Comparison of ENCODE assay signal across 13 cellular contexts in the genomic region with DNA sequence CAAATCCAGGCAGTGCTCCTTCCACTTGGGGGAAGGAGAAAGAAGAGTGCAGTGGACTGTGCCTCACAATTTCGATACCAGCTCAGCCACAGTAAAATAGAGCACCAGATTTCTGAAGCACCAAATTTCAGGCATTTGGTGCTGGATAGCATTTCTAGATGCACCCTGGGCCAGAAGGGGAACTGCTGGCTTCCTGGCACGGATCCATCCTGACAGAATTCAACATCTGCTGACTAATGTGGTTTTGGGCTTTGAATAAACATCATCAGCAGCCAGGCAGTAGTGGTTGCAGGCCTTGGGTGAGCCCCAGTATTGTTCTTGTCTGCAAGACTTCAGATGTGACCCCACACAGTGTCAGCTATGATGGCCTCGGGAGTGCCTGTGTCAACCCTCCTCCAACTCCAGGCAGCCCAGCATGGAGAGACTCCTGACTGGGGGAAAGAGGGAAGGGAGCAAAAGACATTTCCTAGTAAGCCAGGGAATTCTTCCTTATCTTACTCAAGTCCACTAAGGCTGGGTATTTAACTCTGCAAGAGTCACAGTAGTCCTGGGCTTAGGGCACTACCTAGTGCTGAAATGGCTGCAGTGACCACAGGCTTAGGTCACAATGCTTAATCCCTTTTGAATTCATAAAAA.
A peak's percentile ranks its signal among the peaks of the same experiment; 100 is the strongest.
DNase-seq lines count a peak whose midpoint lies in the region; FAIRE-seq and TF ChIP-seq lines count a peak whose summit lies in the region.
"Had no signal": no experiment of that assay in that cellular context is flagged by ENCODE, and none has a peak within 500 bp of the region (broad histone marks: within the 10 kb centered on the region; RNA-seq: fewer than 3 reads in every experiment).

No MANE protein-coding gene starts in this region.

- H3K79me2 ChIP-seq in MM.1S (ENCODE audit: low read length) (no peaks in the 10 kb centered on the region), astrocyte (ENCODE audit: insufficient read depth, low read length) (no peaks in the 10 kb centered on the region)

- no peaks in the 10 kb centered on the region for H3K27me3 ChIP-seq in MM.1S (replicated peaks; ENCODE audit: insufficient read depth, low read length)
- no peaks in the 10 kb centered on the region for H3K27me3 ChIP-seq in astrocyte (ENCODE audit: insufficient read depth, low read length)
- H3K27me3 ChIP-seq in liver (ENCODE audit: control insufficient read depth in 4 of 4, insufficient read depth in 4 of 4, low read length in 3 of 4), result no peaks in the 10 kb centered on the region

- peak overlapping the region; percentile 16 for H3K27ac Mint-ChIP-seq in astrocyte (ENCODE audit: unreplicated experiment)
- H3K27ac Mint-ChIP-seq: progenitor cell of endocrine pancreas had no signal

- H3K27ac ChIP-seq in MM.1S (ENCODE audit: low read length) (no peak overlapping the region), astrocyte (ENCODE audit: low read depth, low read length) (no peak overlapping the region), liver (ENCODE audit: low read depth in 1 of 2, low read length in 2 of 2) (no peak overlapping the region)

- H3K4me1 Mint-ChIP-seq in astrocyte (ENCODE audit: low read depth, unreplicated experiment), result peaks cover 10% of the 10 kb centered on the region

- H3K9me3 ChIP-seq in MM.1S (replicated peaks; ENCODE audit: insufficient read depth, low read length) (no peaks in the 10 kb centered on the region), astrocyte (ENCODE audit: insufficient read depth, low read depth, low read length) (no peaks in the 10 kb centered on the region), liver (ENCODE audit: control insufficient read depth in 4 of 4, low read length in 3 of 4) (no peaks in the 10 kb centered on the region)

- TF ChIP-seq CTCF in MM.1S (IDR thresholded peaks at IDR 0.05; ENCODE audit: low read length), result no peak
- no peak for TF ChIP-seq CTCF in astrocyte (IDR thresholded peaks at IDR 0.05; ENCODE audit: insufficient read depth, low read depth, low read length)
- no peak for TF ChIP-seq CTCF in liver (IDR thresholded peaks at IDR 0.05; ENCODE audit: low read depth, low read length, missing input control)

- H3K9me3 Mint-ChIP-seq in astrocyte (ENCODE audit: unreplicated experiment), result peaks cover 2% of the 10 kb centered on the region

- no peak overlapping the region for H3K4me3 ChIP-seq in MM.1S (ENCODE audit: low read length)
- no peak overlapping the region for H3K4me3 ChIP-seq in astrocyte (ENCODE audit: insufficient read depth, low read depth, low read length)
- no peak overlapping the region for H3K4me3 ChIP-seq in liver (ENCODE audit: low read depth in 1 of 3, low read length in 3 of 3)

- TF ChIP-seq RAD21 in liver (IDR thresholded peaks at IDR 0.05), result no peak

- no peak for TF ChIP-seq POLR2A in GM12891 (IDR thresholded peaks at IDR 0.05; ENCODE audit: low read depth, low read length)

- H4K20me1 ChIP-seq in MM.1S (ENCODE audit: insufficient read depth, low read length) (no peaks in the 10 kb centered on the region), astrocyte (ENCODE audit: insufficient read depth, low read length) (no peaks in the 10 kb centered on the region)

- H2AFZ ChIP-seq in MM.1S (ENCODE audit: low read length), result no peak overlapping the region
- H2AFZ ChIP-seq in astrocyte (ENCODE audit: low read depth, low read length), result no peak overlapping the region

- H3K9ac ChIP-seq in MM.1S (ENCODE audit: low read length) (no peak overlapping the region), astrocyte (ENCODE audit: low read length) (no peak overlapping the region), liver (ENCODE audit: low read depth in 1 of 2, low read length in 2 of 2) (no peak overlapping the region)

- 50% methylated on average over 3 of the region's 3 CpGs for WGBS in liver

- H3K27me3 Mint-ChIP-seq in astrocyte (ENCODE audit: low read depth, unreplicated experiment), result no peaks in the 10 kb centered on the region
- H3K27me3 Mint-ChIP-seq: progenitor cell of endocrine pancreas had no signal

- H3K4me2 ChIP-seq in MM.1S (ENCODE audit: low read depth, low read length), result peak overlapping the region; percentile 48
- H3K4me2 ChIP-seq in astrocyte (ENCODE audit: low read length), result peak overlapping the region; percentile 12

- H3K4me3 Mint-ChIP-seq in astrocyte (ENCODE audit: unreplicated experiment), result no peak overlapping the region

- DNase-seq in EL, result peak; percentile 57
- DNase-seq in MM.1S, result peak; percentile 58
- DNase-seq in astrocyte (ENCODE audit: low read depth), result peak; percentile 87
- DNase-seq in T-helper 1 cell, result no peak
- DNase-seq in NCI-H1417 (lab: John Stamatoyannopoulos, UW), result no peak
- DNase-seq in NCI-H526 treated with DMSO at 0.1 percent for 48 hours (lab: John Stamatoyannopoulos, UW), result no peak
- no peak for DNase-seq in GM12891 (ENCODE audit: insufficient read length, low spot score)
- DNase-seq: activated CD8-positive, alpha-beta memory T cell treated with anti-CD3 and anti-CD28 coated beads, Interleukin-2, amount 50 U/mL, for 48 hours; Calu3; central memory CD4-positive, alpha-beta T cell; SIG-M5 had no signal

- H3K36me3 ChIP-seq in MM.1S (replicated peaks; ENCODE audit: insufficient read depth, low read length) (no peaks in the 10 kb centered on the region), astrocyte (ENCODE audit: insufficient read depth, low read length) (no peaks in the 10 kb centered on the region), liver (ENCODE audit: control insufficient read depth in 4 of 4, insufficient read depth in 3 of 4, low read depth in 1 of 4, low read length in 3 of 4) (no peaks in the 10 kb centered on the region)

- H3F3A ChIP-seq in MM.1S (ENCODE audit: insufficient read depth, low read length), result peaks cover 15% of the 10 kb centered on the region

- H3K4me1 ChIP-seq in MM.1S (ENCODE audit: low read length) (peaks cover 19% of the 10 kb centered on the region), astrocyte (ENCODE audit: insufficient read depth, low read length) (peaks cover 6% of the 10 kb centered on the region), liver (ENCODE audit: control insufficient read depth in 4 of 4, insufficient read depth in 4 of 4, low read length in 3 of 4) (no peaks in the 10 kb centered on the region)

- H3K9me2 ChIP-seq in MM.1S (replicated peaks; ENCODE audit: insufficient read depth, low read length), result no peaks in the 10 kb centered on the region

- no peak for FAIRE-seq in astrocyte (lab: Jason Lieb, UNC)
- FAIRE-seq in GM12891 (lab: Jason Lieb, UNC), result no peak

- no peaks in the 10 kb centered on the region for H3K36me3 Mint-ChIP-seq in astrocyte (ENCODE audit: low read depth, unreplicated experiment)

TF ChIP-seq in liver, 16 proteins besides CTCF, POLR2A, EP300 and RAD21:
- TF ChIP-seq, protein P1, sequence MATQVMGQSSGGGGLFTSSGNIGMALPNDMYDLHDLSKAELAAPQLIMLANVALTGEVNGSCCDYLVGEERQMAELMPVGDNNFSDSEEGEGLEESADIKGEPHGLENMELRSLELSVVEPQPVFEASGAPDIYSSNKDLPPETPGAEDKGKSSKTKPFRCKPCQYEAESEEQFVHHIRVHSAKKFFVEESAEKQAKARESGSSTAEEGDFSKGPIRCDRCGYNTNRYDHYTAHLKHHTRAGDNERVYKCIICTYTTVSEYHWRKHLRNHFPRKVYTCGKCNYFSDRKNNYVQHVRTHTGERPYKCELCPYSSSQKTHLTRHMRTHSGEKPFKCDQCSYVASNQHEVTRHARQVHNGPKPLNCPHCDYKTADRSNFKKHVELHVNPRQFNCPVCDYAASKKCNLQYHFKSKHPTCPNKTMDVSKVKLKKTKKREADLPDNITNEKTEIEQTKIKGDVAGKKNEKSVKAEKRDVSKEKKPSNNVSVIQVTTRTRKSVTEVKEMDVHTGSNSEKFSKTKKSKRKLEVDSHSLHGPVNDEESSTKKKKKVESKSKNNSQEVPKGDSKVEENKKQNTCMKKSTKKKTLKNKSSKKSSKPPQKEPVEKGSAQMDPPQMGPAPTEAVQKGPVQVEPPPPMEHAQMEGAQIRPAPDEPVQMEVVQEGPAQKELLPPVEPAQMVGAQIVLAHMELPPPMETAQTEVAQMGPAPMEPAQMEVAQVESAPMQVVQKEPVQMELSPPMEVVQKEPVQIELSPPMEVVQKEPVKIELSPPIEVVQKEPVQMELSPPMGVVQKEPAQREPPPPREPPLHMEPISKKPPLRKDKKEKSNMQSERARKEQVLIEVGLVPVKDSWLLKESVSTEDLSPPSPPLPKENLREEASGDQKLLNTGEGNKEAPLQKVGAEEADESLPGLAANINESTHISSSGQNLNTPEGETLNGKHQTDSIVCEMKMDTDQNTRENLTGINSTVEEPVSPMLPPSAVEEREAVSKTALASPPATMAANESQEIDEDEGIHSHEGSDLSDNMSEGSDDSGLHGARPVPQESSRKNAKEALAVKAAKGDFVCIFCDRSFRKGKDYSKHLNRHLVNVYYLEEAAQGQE (IDR thresholded peaks at IDR 0.05), result peak; percentile 64
- no peak for TF ChIP-seq GABPA (IDR thresholded peaks at IDR 0.05 in 1 of 2, conservative IDR thresholded peaks at IDR 0.05 in 1 of 2)

TF ChIP-seq in GM12891, 5 proteins besides CTCF, POLR2A, EP300 and RAD21:
- TF ChIP-seq POLR2AphosphoS5 (IDR thresholded peaks at IDR 0.05; ENCODE audit: low read depth, low read length) (no peak), SPI1 (IDR thresholded peaks at IDR 0.05; ENCODE audit: low read depth, low read length) (no peak), PAX5 (IDR thresholded peaks at IDR 0.05; ENCODE audit: insufficient read depth, low read length, severe bottlenecking) (no peak), TAF1 (IDR thresholded peaks at IDR 0.05; ENCODE audit: low read depth, low read length) (no peak), POU2F2 (IDR thresholded peaks at IDR 0.05; ENCODE audit: low read depth, low read length) (no peak)

Comparison
In these comparisons a context has a peak if more than half of its experiments do, and no peak if none do; other contexts are left out.
1. DNase-seq: peak in EL (single experiment), MM.1S (single experiment) and astrocyte (single experiment); none in T-helper 1 cell (0 of 5), NCI-H1417 (0 of 3), NCI-H526 treated with DMSO at 0.1 percent for 48 hours (single experiment) and GM12891 (single experiment).